Comparison of ENCODE assay signal across 1 cellular context in the genomic region with DNA sequence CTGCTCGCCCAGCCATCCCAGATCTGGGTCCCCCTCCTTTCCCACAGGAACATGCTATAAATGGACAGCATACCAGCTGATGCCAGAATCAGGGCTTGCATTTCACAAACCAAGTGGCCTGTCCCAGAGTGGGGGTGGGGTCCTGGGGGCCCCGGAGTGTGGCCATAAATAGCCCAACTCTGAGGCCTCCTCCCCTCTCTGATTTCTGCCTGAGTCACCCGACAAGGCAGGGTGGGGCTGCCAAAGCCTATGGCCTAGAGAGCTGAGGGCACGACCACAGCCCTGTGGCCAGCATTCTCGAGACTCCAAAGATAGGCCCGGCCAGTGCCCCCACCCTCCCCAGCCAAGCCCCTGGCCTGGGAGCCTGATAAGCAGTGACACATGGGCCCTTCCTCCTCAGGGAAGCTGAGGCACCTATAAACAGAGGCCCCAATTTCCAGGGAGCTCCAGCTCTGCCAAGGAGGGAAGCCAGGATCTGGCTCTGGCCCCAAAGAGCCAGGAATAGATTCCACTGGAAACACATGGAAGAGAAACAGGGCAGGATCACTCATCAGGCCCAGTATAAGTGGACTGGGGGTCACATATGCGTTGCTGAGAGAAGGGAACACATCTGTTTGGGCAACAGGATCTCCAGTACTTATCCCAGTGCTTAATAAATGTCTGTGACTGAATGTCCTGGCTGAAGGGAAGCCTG.
A peak's percentile ranks its signal among the peaks of the same experiment; 100 is the strongest.
TF ChIP-seq lines count a peak whose summit lies in the region.

No MANE protein-coding gene starts in this region.

TF ChIP-seq in K562, 482 proteins besides CTCF, POLR2A, EP300 and RAD21 (continued from another document and continues in another):
- TF ChIP-seq, protein P1, sequence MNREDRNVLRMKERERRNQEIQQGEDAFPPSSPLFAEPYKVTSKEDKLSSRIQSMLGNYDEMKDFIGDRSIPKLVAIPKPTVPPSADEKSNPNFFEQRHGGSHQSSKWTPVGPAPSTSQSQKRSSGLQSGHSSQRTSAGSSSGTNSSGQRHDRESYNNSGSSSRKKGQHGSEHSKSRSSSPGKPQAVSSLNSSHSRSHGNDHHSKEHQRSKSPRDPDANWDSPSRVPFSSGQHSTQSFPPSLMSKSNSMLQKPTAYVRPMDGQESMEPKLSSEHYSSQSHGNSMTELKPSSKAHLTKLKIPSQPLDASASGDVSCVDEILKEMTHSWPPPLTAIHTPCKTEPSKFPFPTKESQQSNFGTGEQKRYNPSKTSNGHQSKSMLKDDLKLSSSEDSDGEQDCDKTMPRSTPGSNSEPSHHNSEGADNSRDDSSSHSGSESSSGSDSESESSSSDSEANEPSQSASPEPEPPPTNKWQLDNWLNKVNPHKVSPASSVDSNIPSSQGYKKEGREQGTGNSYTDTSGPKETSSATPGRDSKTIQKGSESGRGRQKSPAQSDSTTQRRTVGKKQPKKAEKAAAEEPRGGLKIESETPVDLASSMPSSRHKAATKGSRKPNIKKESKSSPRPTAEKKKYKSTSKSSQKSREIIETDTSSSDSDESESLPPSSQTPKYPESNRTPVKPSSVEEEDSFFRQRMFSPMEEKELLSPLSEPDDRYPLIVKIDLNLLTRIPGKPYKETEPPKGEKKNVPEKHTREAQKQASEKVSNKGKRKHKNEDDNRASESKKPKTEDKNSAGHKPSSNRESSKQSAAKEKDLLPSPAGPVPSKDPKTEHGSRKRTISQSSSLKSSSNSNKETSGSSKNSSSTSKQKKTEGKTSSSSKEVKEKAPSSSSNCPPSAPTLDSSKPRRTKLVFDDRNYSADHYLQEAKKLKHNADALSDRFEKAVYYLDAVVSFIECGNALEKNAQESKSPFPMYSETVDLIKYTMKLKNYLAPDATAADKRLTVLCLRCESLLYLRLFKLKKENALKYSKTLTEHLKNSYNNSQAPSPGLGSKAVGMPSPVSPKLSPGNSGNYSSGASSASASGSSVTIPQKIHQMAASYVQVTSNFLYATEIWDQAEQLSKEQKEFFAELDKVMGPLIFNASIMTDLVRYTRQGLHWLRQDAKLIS (CRISPR knock-in tag; IDR thresholded peaks at IDR 0.05) = no peak
- TF ChIP-seq XRCC4 (IDR thresholded peaks at IDR 0.05; ENCODE audit: extremely low read depth, insufficient read depth, insufficient read length) (no peak), STAT5A (IDR thresholded peaks at IDR 0.05; ENCODE audit: borderline replicate concordance, low read length) (no peak), SMC3 (conservative IDR thresholded peaks at IDR 0.05; ENCODE audit: insufficient read depth, low read depth, low read length) (no peak), TCF3 (CRISPR knock-in tag; IDR thresholded peaks at IDR 0.05) (no peak; the same call in 1 of the 2 replicates), KLF1 (tag; IDR thresholded peaks at IDR 0.05) (no peak), NR1H2 (CRISPR knock-in tag; IDR thresholded peaks at IDR 0.05) (no peak), TFAM (CRISPR knock-in tag; conservative IDR thresholded peaks at IDR 0.05) (no peak), KLF10 (CRISPR knock-in tag; IDR thresholded peaks at IDR 0.05) (no peak), GATAD2B (IDR thresholded peaks at IDR 0.05; ENCODE audit: borderline replicate concordance) (no peak), NCOA4 (IDR thresholded peaks at IDR 0.05; ENCODE audit: partially characterized antibody) (no peak), TARDBP (IDR thresholded peaks at IDR 0.05) (no peak), ZZZ3 (IDR thresholded peaks at IDR 0.05) (no peak), CBFA2T3 (IDR thresholded peaks at IDR 0.05) (peak; percentile 67), SIX5 (IDR thresholded peaks at IDR 0.05; ENCODE audit: borderline replicate concordance in 1 of 2, insufficient read depth in 1 of 2, low read depth in 1 of 2, low read length in 2 of 2) (no peak)
- TF ChIP-seq, protein P2, sequence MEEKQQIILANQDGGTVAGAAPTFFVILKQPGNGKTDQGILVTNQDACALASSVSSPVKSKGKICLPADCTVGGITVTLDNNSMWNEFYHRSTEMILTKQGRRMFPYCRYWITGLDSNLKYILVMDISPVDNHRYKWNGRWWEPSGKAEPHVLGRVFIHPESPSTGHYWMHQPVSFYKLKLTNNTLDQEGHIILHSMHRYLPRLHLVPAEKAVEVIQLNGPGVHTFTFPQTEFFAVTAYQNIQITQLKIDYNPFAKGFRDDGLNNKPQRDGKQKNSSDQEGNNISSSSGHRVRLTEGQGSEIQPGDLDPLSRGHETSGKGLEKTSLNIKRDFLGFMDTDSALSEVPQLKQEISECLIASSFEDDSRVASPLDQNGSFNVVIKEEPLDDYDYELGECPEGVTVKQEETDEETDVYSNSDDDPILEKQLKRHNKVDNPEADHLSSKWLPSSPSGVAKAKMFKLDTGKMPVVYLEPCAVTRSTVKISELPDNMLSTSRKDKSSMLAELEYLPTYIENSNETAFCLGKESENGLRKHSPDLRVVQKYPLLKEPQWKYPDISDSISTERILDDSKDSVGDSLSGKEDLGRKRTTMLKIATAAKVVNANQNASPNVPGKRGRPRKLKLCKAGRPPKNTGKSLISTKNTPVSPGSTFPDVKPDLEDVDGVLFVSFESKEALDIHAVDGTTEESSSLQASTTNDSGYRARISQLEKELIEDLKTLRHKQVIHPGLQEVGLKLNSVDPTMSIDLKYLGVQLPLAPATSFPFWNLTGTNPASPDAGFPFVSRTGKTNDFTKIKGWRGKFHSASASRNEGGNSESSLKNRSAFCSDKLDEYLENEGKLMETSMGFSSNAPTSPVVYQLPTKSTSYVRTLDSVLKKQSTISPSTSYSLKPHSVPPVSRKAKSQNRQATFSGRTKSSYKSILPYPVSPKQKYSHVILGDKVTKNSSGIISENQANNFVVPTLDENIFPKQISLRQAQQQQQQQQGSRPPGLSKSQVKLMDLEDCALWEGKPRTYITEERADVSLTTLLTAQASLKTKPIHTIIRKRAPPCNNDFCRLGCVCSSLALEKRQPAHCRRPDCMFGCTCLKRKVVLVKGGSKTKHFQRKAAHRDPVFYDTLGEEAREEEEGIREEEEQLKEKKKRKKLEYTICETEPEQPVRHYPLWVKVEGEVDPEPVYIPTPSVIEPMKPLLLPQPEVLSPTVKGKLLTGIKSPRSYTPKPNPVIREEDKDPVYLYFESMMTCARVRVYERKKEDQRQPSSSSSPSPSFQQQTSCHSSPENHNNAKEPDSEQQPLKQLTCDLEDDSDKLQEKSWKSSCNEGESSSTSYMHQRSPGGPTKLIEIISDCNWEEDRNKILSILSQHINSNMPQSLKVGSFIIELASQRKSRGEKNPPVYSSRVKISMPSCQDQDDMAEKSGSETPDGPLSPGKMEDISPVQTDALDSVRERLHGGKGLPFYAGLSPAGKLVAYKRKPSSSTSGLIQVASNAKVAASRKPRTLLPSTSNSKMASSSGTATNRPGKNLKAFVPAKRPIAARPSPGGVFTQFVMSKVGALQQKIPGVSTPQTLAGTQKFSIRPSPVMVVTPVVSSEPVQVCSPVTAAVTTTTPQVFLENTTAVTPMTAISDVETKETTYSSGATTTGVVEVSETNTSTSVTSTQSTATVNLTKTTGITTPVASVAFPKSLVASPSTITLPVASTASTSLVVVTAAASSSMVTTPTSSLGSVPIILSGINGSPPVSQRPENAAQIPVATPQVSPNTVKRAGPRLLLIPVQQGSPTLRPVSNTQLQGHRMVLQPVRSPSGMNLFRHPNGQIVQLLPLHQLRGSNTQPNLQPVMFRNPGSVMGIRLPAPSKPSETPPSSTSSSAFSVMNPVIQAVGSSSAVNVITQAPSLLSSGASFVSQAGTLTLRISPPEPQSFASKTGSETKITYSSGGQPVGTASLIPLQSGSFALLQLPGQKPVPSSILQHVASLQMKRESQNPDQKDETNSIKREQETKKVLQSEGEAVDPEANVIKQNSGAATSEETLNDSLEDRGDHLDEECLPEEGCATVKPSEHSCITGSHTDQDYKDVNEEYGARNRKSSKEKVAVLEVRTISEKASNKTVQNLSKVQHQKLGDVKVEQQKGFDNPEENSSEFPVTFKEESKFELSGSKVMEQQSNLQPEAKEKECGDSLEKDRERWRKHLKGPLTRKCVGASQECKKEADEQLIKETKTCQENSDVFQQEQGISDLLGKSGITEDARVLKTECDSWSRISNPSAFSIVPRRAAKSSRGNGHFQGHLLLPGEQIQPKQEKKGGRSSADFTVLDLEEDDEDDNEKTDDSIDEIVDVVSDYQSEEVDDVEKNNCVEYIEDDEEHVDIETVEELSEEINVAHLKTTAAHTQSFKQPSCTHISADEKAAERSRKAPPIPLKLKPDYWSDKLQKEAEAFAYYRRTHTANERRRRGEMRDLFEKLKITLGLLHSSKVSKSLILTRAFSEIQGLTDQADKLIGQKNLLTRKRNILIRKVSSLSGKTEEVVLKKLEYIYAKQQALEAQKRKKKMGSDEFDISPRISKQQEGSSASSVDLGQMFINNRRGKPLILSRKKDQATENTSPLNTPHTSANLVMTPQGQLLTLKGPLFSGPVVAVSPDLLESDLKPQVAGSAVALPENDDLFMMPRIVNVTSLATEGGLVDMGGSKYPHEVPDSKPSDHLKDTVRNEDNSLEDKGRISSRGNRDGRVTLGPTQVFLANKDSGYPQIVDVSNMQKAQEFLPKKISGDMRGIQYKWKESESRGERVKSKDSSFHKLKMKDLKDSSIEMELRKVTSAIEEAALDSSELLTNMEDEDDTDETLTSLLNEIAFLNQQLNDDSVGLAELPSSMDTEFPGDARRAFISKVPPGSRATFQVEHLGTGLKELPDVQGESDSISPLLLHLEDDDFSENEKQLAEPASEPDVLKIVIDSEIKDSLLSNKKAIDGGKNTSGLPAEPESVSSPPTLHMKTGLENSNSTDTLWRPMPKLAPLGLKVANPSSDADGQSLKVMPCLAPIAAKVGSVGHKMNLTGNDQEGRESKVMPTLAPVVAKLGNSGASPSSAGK (IDR thresholded peaks at IDR 0.05) = no peak
- TF ChIP-seq, protein P3, sequence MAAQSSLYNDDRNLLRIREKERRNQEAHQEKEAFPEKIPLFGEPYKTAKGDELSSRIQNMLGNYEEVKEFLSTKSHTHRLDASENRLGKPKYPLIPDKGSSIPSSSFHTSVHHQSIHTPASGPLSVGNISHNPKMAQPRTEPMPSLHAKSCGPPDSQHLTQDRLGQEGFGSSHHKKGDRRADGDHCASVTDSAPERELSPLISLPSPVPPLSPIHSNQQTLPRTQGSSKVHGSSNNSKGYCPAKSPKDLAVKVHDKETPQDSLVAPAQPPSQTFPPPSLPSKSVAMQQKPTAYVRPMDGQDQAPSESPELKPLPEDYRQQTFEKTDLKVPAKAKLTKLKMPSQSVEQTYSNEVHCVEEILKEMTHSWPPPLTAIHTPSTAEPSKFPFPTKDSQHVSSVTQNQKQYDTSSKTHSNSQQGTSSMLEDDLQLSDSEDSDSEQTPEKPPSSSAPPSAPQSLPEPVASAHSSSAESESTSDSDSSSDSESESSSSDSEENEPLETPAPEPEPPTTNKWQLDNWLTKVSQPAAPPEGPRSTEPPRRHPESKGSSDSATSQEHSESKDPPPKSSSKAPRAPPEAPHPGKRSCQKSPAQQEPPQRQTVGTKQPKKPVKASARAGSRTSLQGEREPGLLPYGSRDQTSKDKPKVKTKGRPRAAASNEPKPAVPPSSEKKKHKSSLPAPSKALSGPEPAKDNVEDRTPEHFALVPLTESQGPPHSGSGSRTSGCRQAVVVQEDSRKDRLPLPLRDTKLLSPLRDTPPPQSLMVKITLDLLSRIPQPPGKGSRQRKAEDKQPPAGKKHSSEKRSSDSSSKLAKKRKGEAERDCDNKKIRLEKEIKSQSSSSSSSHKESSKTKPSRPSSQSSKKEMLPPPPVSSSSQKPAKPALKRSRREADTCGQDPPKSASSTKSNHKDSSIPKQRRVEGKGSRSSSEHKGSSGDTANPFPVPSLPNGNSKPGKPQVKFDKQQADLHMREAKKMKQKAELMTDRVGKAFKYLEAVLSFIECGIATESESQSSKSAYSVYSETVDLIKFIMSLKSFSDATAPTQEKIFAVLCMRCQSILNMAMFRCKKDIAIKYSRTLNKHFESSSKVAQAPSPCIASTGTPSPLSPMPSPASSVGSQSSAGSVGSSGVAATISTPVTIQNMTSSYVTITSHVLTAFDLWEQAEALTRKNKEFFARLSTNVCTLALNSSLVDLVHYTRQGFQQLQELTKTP (IDR thresholded peaks at IDR 0.05; ENCODE audit: low read depth in 1 of 2, partially characterized antibody in 2 of 2) = no peak
- TF ChIP-seq, protein P4, sequence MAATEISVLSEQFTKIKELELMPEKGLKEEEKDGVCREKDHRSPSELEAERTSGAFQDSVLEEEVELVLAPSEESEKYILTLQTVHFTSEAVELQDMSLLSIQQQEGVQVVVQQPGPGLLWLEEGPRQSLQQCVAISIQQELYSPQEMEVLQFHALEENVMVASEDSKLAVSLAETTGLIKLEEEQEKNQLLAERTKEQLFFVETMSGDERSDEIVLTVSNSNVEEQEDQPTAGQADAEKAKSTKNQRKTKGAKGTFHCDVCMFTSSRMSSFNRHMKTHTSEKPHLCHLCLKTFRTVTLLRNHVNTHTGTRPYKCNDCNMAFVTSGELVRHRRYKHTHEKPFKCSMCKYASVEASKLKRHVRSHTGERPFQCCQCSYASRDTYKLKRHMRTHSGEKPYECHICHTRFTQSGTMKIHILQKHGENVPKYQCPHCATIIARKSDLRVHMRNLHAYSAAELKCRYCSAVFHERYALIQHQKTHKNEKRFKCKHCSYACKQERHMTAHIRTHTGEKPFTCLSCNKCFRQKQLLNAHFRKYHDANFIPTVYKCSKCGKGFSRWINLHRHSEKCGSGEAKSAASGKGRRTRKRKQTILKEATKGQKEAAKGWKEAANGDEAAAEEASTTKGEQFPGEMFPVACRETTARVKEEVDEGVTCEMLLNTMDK (IDR thresholded peaks at IDR 0.05; ENCODE audit: borderline replicate concordance, insufficient read depth, low read depth, low read length, poor library complexity, severe bottlenecking) = no peak
- TF ChIP-seq, protein P5, sequence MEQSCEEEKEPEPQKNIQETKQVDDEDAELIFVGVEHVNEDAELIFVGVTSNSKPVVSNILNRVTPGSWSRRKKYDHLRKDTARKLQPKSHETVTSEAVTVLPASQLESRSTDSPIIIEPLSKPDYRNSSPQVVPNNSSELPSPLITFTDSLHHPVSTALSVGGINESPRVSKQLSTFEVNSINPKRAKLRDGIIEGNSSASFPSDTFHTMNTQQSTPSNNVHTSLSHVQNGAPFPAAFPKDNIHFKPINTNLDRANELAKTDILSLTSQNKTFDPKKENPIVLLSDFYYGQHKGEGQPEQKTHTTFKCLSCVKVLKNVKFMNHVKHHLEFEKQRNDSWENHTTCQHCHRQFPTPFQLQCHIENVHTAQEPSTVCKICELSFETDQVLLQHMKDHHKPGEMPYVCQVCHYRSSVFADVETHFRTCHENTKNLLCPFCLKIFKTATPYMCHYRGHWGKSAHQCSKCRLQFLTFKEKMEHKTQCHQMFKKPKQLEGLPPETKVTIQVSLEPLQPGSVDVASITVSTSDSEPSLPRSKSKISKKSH (CRISPR knock-in tag; IDR thresholded peaks at IDR 0.05) = no peak
- TF ChIP-seq, protein P6, sequence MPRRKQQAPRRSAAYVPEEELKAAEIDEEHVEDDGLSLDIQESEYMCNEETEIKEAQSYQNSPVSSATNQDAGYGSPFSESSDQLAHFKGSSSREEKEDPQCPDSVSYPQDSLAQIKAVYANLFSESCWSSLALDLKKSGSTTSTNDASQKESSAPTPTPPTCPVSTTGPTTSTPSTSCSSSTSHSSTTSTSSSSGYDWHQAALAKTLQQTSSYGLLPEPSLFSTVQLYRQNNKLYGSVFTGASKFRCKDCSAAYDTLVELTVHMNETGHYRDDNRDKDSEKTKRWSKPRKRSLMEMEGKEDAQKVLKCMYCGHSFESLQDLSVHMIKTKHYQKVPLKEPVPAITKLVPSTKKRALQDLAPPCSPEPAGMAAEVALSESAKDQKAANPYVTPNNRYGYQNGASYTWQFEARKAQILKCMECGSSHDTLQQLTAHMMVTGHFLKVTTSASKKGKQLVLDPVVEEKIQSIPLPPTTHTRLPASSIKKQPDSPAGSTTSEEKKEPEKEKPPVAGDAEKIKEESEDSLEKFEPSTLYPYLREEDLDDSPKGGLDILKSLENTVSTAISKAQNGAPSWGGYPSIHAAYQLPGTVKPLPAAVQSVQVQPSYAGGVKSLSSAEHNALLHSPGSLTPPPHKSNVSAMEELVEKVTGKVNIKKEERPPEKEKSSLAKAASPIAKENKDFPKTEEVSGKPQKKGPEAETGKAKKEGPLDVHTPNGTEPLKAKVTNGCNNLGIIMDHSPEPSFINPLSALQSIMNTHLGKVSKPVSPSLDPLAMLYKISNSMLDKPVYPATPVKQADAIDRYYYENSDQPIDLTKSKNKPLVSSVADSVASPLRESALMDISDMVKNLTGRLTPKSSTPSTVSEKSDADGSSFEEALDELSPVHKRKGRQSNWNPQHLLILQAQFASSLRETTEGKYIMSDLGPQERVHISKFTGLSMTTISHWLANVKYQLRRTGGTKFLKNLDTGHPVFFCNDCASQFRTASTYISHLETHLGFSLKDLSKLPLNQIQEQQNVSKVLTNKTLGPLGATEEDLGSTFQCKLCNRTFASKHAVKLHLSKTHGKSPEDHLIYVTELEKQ (CRISPR knock-in tag; IDR thresholded peaks at IDR 0.05) = no peak
